Comparison of ENCODE assay signal across 11 cellular contexts in the genomic region with DNA sequence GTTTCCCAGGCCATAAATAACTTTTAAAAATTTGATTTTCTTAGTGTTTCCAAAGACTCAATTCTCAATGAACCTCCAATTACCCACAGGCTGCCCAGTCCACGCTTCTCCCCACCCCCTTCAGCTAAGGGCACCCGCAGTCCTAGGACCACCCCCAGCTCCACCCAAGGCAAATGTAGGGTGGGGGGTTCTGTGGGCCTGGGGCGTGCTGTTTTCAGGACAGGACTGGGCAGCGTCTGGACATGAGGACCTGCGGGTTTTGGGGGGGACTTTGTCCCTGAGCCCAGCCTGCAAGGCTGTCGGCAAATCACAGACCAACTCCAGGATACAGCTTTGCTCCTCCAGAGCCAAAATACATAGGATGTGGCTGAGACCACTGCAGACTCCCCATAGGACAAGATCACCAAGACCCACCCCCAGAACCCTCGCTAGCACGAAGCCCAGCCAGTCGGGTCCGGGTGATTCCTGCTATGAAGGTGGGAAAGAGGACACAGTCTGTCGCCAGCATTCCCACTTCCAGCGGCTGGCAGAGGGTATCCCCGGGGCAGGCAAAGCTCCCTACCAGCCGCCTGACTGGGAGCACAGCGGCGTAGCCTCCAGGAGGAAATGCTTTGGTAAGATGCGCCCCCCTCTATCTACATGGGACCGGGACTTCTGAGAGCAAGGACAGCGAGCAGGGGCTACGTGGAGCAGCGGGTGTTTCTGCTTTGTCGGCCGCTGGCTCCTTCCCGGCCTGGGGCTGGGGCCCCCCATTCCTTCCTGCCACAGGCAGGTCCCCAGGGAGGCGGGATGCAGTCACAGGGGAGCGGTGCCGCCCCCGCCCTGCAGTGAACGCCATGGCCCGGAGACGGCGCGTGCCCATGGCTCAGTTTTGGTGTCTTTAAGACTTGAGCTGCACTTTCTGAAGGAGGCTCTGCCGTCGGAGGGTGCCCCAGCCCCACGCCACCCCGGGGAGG. TPM values are rescaled to one million over a fixed set of nuclear protein-coding genes. Genes with fewer than 3 reads are reported as not detected.
A peak's percentile ranks its signal among the peaks of the same experiment; 100 is the strongest.
DNase-seq lines count a peak whose midpoint lies in the region; TF ChIP-seq lines count a peak whose summit lies in the region.
"Had no signal": no experiment of that assay in that cellular context is flagged by ENCODE, and none has a peak within 500 bp of the region (broad histone marks: within the 10 kb centered on the region; RNA-seq: fewer than 3 reads in every experiment).

No MANE protein-coding gene starts in this region.

- intact Hi-C loops in sigmoid colon (cut with DNase I): loop anchor here (1.0 to 10.0 kb wide), 2 partner anchors 27 to 356 kb away; partner anchors contain the start of genes LMNB2, SGTA and THOP1

- H3K36me3 ChIP-seq in fibroblast of lung (ENCODE audit: control insufficient read depth, insufficient read depth, low read length) (peaks cover 29% of the 10 kb centered on the region), sigmoid colon (peaks cover 0 to 20% (median 9%) of the 10 kb centered on the region in 4 donors)

- TF ChIP-seq EP300 in sigmoid colon (IDR thresholded peaks at IDR 0.05): no peak

- no peak for TF ChIP-seq CTCF in fibroblast of lung (conservative IDR thresholded peaks at IDR 0.05 in 1 of 2, IDR thresholded peaks at IDR 0.05 in 1 of 2; ENCODE audit: low read depth in 1 of 2, low read length in 2 of 2)
- TF ChIP-seq CTCF in sigmoid colon (IDR thresholded peaks at IDR 0.05): no peak

- peaks cover 25% of the 10 kb centered on the region for H3K79me2 ChIP-seq in fibroblast of lung (ENCODE audit: control insufficient read depth, insufficient read depth, low read length)

- DNase-seq in ELF-1 (ENCODE audit: low read depth, low spot score) (peak; percentile 44), NCI-H1105 (lab: John Stamatoyannopoulos, UW) (peak; percentile 53), fibroblast of lung (ENCODE audit: low read depth in 2 of 2) (no peak), sigmoid colon (no peak), NCI-H524 treated with DMSO at 0.1 percent for 48 hours (lab: John Stamatoyannopoulos, UW) (no peak), COLO668 (lab: John Stamatoyannopoulos, UW; ENCODE audit: unreplicated experiment) (no peak), middle frontal gyrus (ENCODE audit: extremely low spot score, low spot score) (no peak)
- no peak for DNase-seq in activated CD8-positive, alpha-beta memory T cell treated with anti-CD3 and anti-CD28 coated beads, Interleukin-2, amount 50 U/mL, for 4 hours
- DNase-seq: cortex of kidney; NCI-H1048; NK-92 treated with Interleukin-12 subunit alpha and Interleukin-12 subunit beta, amount 100 ng/mL, for 24 hours had no signal

- H3K9me3 ChIP-seq in fibroblast of lung (ENCODE audit: control insufficient read depth, insufficient read depth, low read depth, low read length) (no peaks in the 10 kb centered on the region), sigmoid colon (no peaks in the 10 kb centered on the region)

- H3K9ac ChIP-seq in fibroblast of lung (ENCODE audit: insufficient read depth, low read length): no peak overlapping the region

- H3K27ac ChIP-seq in fibroblast of lung (ENCODE audit: insufficient read depth, low read length) (no peak overlapping the region), sigmoid colon (peak overlapping the region; percentile 94 to 98 (median 98))

- no peak for TF ChIP-seq POLR2A in sigmoid colon (IDR thresholded peaks at IDR 0.05)

- H2AFZ ChIP-seq in fibroblast of lung (ENCODE audit: low read length): no peak overlapping the region

- H3K27me3 ChIP-seq in fibroblast of lung (ENCODE audit: control insufficient read depth, insufficient read depth, low read length) (no peaks in the 10 kb centered on the region), sigmoid colon (no peaks in the 10 kb centered on the region)

- H3K4me3 ChIP-seq in fibroblast of lung (replicated peaks in 1 of 4; ENCODE audit: control extremely low read depth in 1 of 4, insufficient read depth in 1 of 4, low read depth in 3 of 4, low read length in 4 of 4): no peak overlapping the region
- peak overlapping the region in 3 of 4 donors; percentile 70 to 98 (median 86) for H3K4me3 ChIP-seq in sigmoid colon

- 86 to 90% methylated on average over 37 of the region's 37 CpGs for WGBS in sigmoid colon, 2 donors

- H3K4me2 ChIP-seq in fibroblast of lung (ENCODE audit: extremely low read depth, insufficient read depth, low read length): peak overlapping the region; percentile 79

- H4K20me1 ChIP-seq in fibroblast of lung (ENCODE audit: control insufficient read depth, extremely low read depth, insufficient read depth, low read length): no peaks in the 10 kb centered on the region

- peaks cover 17% of the 10 kb centered on the region for H3K4me1 ChIP-seq in fibroblast of lung (ENCODE audit: control insufficient read depth, extremely low read depth, insufficient read depth, low read length)
- peaks cover 0 to 44% (median 39%) of the 10 kb centered on the region in 4 donors for H3K4me1 ChIP-seq in sigmoid colon

RNA-seq across cellular contexts. Expression of gene TIMM13, which starts 1.6 kb away (rescaled TPM):
- total RNA-seq in fibroblast of lung (23.9 and 27.6 TPM in 2 replicates), sigmoid colon (10 to 100 TPM; 23.6 to 29.3 (median 26.3) TPM)
- polyA plus RNA-seq in fibroblast of lung (14.1 and 19.5 TPM in 2 replicates), sigmoid colon (100 to 1,000 TPM in 2 of 3 donors, 10 to 100 TPM in 1; 92.2 to 135 (median 101) TPM)
- polyA plus RNA-seq in fibroblast of lung (2012): 62.4 and 96.2 TPM in 2 replicates
- polyA minus RNA-seq in fibroblast of lung (ENCODE audit: low replicate concordance): 6.5 and 12.5 TPM in 2 replicates

RNA-seq across cellular contexts. Expression of gene LMNB2, which starts 27.7 kb away (rescaled TPM):
- total RNA-seq in fibroblast of lung (47.0 and 56.3 TPM in 2 replicates), sigmoid colon (10 to 100 TPM in 3 of 4 donors, 1 to 10 TPM in 1; 7.4 to 19.7 (median 12.6) TPM)
- polyA plus RNA-seq in fibroblast of lung (41.6 and 94.8 TPM in 2 replicates), sigmoid colon (10 to 100 TPM; 15.0 to 74.4 (median 20.3) TPM)
- polyA plus RNA-seq in fibroblast of lung (2012): 40.7 and 92.7 TPM in 2 replicates
- 62.0 and 80.7 TPM in 2 replicates for polyA minus RNA-seq in fibroblast of lung (ENCODE audit: low replicate concordance)

RNA-seq across cellular contexts. Expression of gene GADD45B, which starts 46.9 kb away (rescaled TPM):
- total RNA-seq in fibroblast of lung (16.4 and 32.5 TPM in 2 replicates), sigmoid colon (100 to 1,000 TPM in 2 of 4 donors, 10 to 100 TPM in 2; 82.0 to 708 (median 108) TPM)
- polyA plus RNA-seq in fibroblast of lung (61.7 and 72.8 TPM in 2 replicates), sigmoid colon (10 to 100 TPM; 25.0 to 56.3 (median 54.7) TPM)
- polyA plus RNA-seq in fibroblast of lung (2012): 49.2 and 60.5 TPM in 2 replicates
- polyA minus RNA-seq in fibroblast of lung (ENCODE audit: low replicate concordance): 44.8 and 57.4 TPM in 2 replicates

Comparison
In these comparisons a context has a peak if more than half of its experiments do, and no peak if none do; other contexts are left out.
1. DNase-seq: peak in ELF-1 (single experiment) and NCI-H1105 (single experiment); none in fibroblast of lung (0 of 2), sigmoid colon (single experiment), NCI-H524 treated with DMSO at 0.1 percent for 48 hours (single experiment), COLO668 (single experiment), activated CD8-positive, alpha-beta memory T cell treated with anti-CD3 and anti-CD28 coated beads, Interleukin-2, amount 50 U/mL, for 4 hours (single experiment) and middle frontal gyrus (single experiment).
2. H3K4me3 ChIP-seq: peak in sigmoid colon (3 of 4); none in fibroblast of lung (0 of 4).